In the genomic region with DNA sequence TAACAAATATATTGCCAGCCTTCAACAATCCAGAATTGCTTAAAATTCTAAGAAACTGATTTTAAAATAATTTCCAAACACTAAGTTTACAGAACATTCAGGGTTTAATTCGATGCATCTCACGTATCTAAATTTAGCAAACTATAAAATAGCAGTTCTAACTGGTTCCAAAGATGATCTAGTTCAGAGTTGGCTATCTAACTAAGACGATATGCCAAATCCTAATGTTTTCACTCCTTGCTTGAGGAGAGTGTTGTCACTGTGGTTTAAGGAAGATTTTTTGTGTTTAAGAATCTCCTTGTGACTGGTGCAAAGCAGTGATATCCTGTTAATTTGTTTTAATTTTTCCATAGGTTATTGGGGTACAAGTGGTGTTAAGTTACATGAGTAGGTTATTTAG, we compare ENCODE assay signal across 17 cellular contexts.
DNase-seq lines count a peak whose midpoint lies in the region; ATAC-seq and TF ChIP-seq lines count a peak whose summit lies in the region.
"Had no signal": no experiment of that assay in that cellular context is flagged by ENCODE, and none has a peak within 500 bp of the region (broad histone marks: within the 10 kb centered on the region; RNA-seq: fewer than 3 reads in every experiment).

No MANE protein-coding gene starts in this region.

- no peak overlapping the region for H3K27ac ChIP-seq in aorta (ENCODE audit: low read depth in 1 of 2, low read length in 2 of 2)
- H3K27ac ChIP-seq: 22Rv1; A549; BLaER1 treated with 17β-estradiol and CSF1 and Interleukin-3, amounts not matched to agents 10 nM and 100 nM; C4-2B had no signal

- H3K4me3 Mint-ChIP-seq in nephron (no peak overlapping the region), T-cell (no peak overlapping the region)
- H3K4me3 Mint-ChIP-seq: B cell; CD4-positive, alpha-beta T cell; CD8-positive, alpha-beta T cell had no signal

- H3K4me3 ChIP-seq in adipocyte (ENCODE audit: low read length), result no peak overlapping the region
- no peak overlapping the region for H3K4me3 ChIP-seq in aorta (ENCODE audit: low read length in 2 of 2)
- H3K4me3 ChIP-seq: A549; BLaER1 treated with 17β-estradiol and CSF1 and Interleukin-3, amounts not matched to agents 10 nM and 100 nM had no signal

- H3K36me3 Mint-ChIP-seq in nephron (ENCODE audit: low read depth), result no peaks in the 10 kb centered on the region
- H3K36me3 Mint-ChIP-seq in T-cell, result no peaks in the 10 kb centered on the region
- H3K36me3 Mint-ChIP-seq: CD8-positive, alpha-beta T cell had no signal

- H3K27me3 Mint-ChIP-seq in nephron (ENCODE audit: low read depth) (no peaks in the 10 kb centered on the region), T-cell (no peaks in the 10 kb centered on the region)
- H3K27me3 Mint-ChIP-seq: B cell; CD4-positive, alpha-beta T cell had no signal

- peaks cover 35% of the 10 kb centered on the region for H3K4me1 Mint-ChIP-seq in nephron
- no peaks in the 10 kb centered on the region for H3K4me1 Mint-ChIP-seq in T-cell
- H3K4me1 Mint-ChIP-seq: B cell had no signal

- no peak for DNase-seq in adipocyte (ENCODE audit: low read depth)
- DNase-seq in aorta, result no peak
- DNase-seq in T-cell, result no peak
- no peak for DNase-seq in NCI-H1417 treated with DMSO at 0.1 percent for 48 hours (lab: John Stamatoyannopoulos, UW)
- DNase-seq: AML-193; Caco-2; Calu3; CD4-positive, alpha-beta T cell; CD8-positive, alpha-beta T cell; DMS79 treated with DMSO at 0.1 percent for 48 hours; GF-D8 had no signal

- H3K9me3 ChIP-seq in adipocyte (ENCODE audit: control insufficient read depth, low read length) (no peaks in the 10 kb centered on the region), aorta (ENCODE audit: control insufficient read depth, low read length) (no peaks in the 10 kb centered on the region)
- H3K9me3 ChIP-seq: A549; BLaER1 treated with 17β-estradiol and CSF1 and Interleukin-3, amounts not matched to agents 10 nM and 100 nM; Caco-2 had no signal

- H3K36me3 ChIP-seq in adipocyte (ENCODE audit: control insufficient read depth, insufficient read depth, low read length, severe bottlenecking) (no peaks in the 10 kb centered on the region), aorta (ENCODE audit: control insufficient read depth in 1 of 2, insufficient read depth in 2 of 2, low read length in 1 of 2) (no peaks in the 10 kb centered on the region)
- H3K36me3 ChIP-seq: BLaER1 treated with 17β-estradiol and CSF1 and Interleukin-3, amounts not matched to agents 10 nM and 100 nM had no signal

- POLR2A ChIA-PET in T-cell (lab: Charles Lee), result no interaction called here

- H3K27me3 ChIP-seq in adipocyte (replicated peaks; ENCODE audit: control insufficient read depth, insufficient read depth, low read length) (no peaks in the 10 kb centered on the region), aorta (ENCODE audit: control insufficient read depth in 1 of 2, insufficient read depth in 2 of 2, low read length in 1 of 2) (no peaks in the 10 kb centered on the region)
- H3K27me3 ChIP-seq: BLaER1 treated with 17β-estradiol and CSF1 and Interleukin-3, amounts not matched to agents 10 nM and 100 nM had no signal

- 3 to 9% methylated on average over 3 of the region's 3 CpGs for WGBS in aorta, 2 donors

- ATAC-seq in aorta (ENCODE audit: low FRiP score) (peak; percentile 65), T-cell (replicated peaks in 1 of 4) (no peak)
- ATAC-seq: A549; CD8-positive, alpha-beta T cell had no signal

- peak overlapping the region; percentile 29 for H3K9ac ChIP-seq in adipocyte (ENCODE audit: low read length)
- H3K9ac ChIP-seq: BLaER1 treated with 17β-estradiol and CSF1 and Interleukin-3, amounts not matched to agents 10 nM and 100 nM had no signal

- H3K27ac Mint-ChIP-seq in nephron (peak overlapping the region in 2 of 3 experiments; percentile 21 to 87), T-cell (no peak overlapping the region)
- H3K27ac Mint-ChIP-seq: B cell; CD4-positive, alpha-beta T cell; CD8-positive, alpha-beta T cell had no signal

- H3K4me1 ChIP-seq in adipocyte (ENCODE audit: control insufficient read depth, insufficient read depth, low read length) (peaks cover 7% of the 10 kb centered on the region), aorta (ENCODE audit: control insufficient read depth in 1 of 2, insufficient read depth in 2 of 2, low read length in 2 of 2) (peaks cover 3 to 6% of the 10 kb centered on the region in 2 donors)
- H3K4me1 ChIP-seq: A549; BLaER1 treated with 17β-estradiol and CSF1 and Interleukin-3, amounts not matched to agents 10 nM and 100 nM; Caco-2 had no signal

- intact Hi-C loops in aorta (cut with DNase I), result no loop called here

- CTCF ChIA-PET in T-cell (lab: Charles Lee), result no interaction called here

- H3K9me3 Mint-ChIP-seq in nephron (no peaks in the 10 kb centered on the region), T-cell (peaks cover 4 to 6% (median 4%) of the 10 kb centered on the region in 3 donors)
- H3K9me3 Mint-ChIP-seq: CD8-positive, alpha-beta T cell had no signal

- no peak for TF ChIP-seq CTCF in nephron (IDR thresholded peaks at IDR 0.05; ENCODE audit: unreplicated experiment in 3 of 3)

Comparison
In these comparisons a context has a peak if more than half of its experiments do, and no peak if none do; other contexts are left out.
1. H3K27ac Mint-ChIP-seq: peak in nephron (2 of 3); none in T-cell (0 of 2).